14 cellular contexts compared by ENCODE assay signal in genomic region chr4:140089216-140089615, GRCh38.
"Had no signal": no experiment of that assay in that cellular context is flagged by ENCODE, and none has a peak within 500 bp of the region (broad histone marks: within the 10 kb centered on the region; RNA-seq: fewer than 3 reads in every experiment).

No MANE protein-coding gene starts in this region.

- FAIRE-seq: endometrium had no signal

- H3K4me3 Mint-ChIP-seq: immature natural killer cell; naive thymus-derived CD8-positive, alpha-beta T cell had no signal

- H3K9me3 Mint-ChIP-seq: naive thymus-derived CD8-positive, alpha-beta T cell had no signal

- H3K27ac Mint-ChIP-seq: immature natural killer cell had no signal

- H3K36me3 ChIP-seq: esophagus squamous epithelium, gastroesophageal sphincter, neutrophil had no signal

- DNase-seq: effector CD8-positive, alpha-beta T cell; esophagus squamous epithelium; immature natural killer cell; mucosa of descending colon; naive thymus-derived CD8-positive, alpha-beta T cell; psoas muscle; stimulated activated CD4-positive, alpha-beta T cell treated with anti-CD3 and anti-CD28 coated beads, Interleukin-12 subunit alpha, Interleukin-12 subunit beta, amount 100 ng/mL, for 4 hours; stimulated activated naive CD4-positive, alpha-beta T cell treated with Interleukin-2 at 50 U/mL for 16 hours had no signal

- H3K4me3 ChIP-seq: coronary artery, esophagus squamous epithelium, gastroesophageal sphincter, mucosa of descending colon, psoas muscle, skin epidermis had no signal

- H3K27me3 ChIP-seq: esophagus squamous epithelium, gastroesophageal sphincter, neutrophil had no signal

- H3K36me3 Mint-ChIP-seq: naive thymus-derived CD8-positive, alpha-beta T cell had no signal

- H3K9me3 ChIP-seq: esophagus squamous epithelium, gastroesophageal sphincter, mucosa of descending colon, neutrophil, psoas muscle had no signal

- H3K27ac ChIP-seq: coronary artery, esophagus squamous epithelium, gastroesophageal sphincter, neutrophil, psoas muscle, skin epidermis had no signal

- ATAC-seq: gastroesophageal sphincter; mucosa of descending colon; naive thymus-derived CD8-positive, alpha-beta T cell; psoas muscle; sciatic nerve had no signal
